Comparison of ENCODE assay signal across 8 cellular contexts in the genomic region with DNA sequence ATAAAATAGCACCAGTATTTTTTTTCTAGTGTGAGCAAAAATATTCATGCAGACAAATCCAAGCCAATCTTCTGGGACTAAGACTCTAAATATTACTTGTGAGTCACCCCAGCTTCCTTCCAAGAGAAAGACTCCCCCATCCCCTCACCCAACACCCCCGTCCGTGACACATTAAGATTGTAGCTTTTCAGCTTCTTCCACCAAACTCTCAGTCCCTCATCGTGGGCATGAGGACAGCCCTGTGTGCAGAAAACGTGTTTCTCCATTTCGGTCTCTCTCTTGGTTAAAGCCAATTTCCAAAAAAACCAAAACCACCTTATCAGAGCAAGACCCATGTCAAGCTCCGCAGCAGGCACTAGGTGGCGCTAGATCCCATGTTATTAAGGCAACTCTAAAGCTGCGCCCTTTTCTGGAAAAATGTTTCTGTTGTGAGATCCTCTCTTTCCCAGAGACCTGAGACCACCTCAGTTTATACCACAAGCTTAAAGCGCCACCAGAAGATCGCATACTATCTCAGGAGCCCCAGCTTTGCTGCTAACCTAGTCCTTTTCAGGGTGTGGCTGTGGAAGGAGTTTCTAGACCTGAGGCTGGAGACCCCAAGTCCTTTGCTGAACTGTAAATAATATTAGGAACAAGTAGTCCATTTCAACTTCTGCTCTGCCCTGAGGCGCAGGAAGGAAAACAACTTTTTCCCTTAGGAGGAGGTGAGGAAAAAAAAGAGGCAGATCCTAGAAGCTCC.
DNase-seq lines count a peak whose midpoint lies in the region; ATAC-seq and TF ChIP-seq lines count a peak whose summit lies in the region.

No MANE protein-coding gene starts in this region.

- no peak overlapping the region for H3K27ac ChIP-seq in MM.1S (ENCODE audit: low read length)
- peak overlapping the region; percentile 63 for H3K27ac ChIP-seq in foreskin keratinocyte

- H3F3A ChIP-seq in MM.1S (ENCODE audit: insufficient read depth, low read length) = peaks cover 4% of the 10 kb centered on the region

- no peaks in the 10 kb centered on the region for H3K27me3 Mint-ChIP-seq in neural crest cell (ENCODE audit: low read depth)

- H3K4me1 ChIP-seq in MM.1S (ENCODE audit: low read length) (peaks cover 41% of the 10 kb centered on the region), foreskin keratinocyte (peaks cover 6% of the 10 kb centered on the region)

- H3K36me3 Mint-ChIP-seq in neural crest cell (ENCODE audit: low read depth) = no peaks in the 10 kb centered on the region

- ATAC-seq in foreskin keratinocyte (peak; percentile 70), GM19452 (IDR thresholded peaks at IDR 0.05; ENCODE audit: unreplicated experiment) (no peak)
- ATAC-seq in stimulated activated naive CD8-positive, alpha-beta T cell treated with anti-CD3 and anti-CD28 coated beads, Interleukin-15, Interleukin-2, amounts not matched to agents 100 U/mL and 50 U/mL, for 24 hours = peak; percentile 8

- no peaks in the 10 kb centered on the region for H3K9me3 Mint-ChIP-seq in neural crest cell

- peak overlapping the region; percentile 54 for H3K27ac Mint-ChIP-seq in neural crest cell (ENCODE audit: unreplicated experiment)

- H3K27me3 ChIP-seq in MM.1S (replicated peaks; ENCODE audit: insufficient read depth, low read length) (no peaks in the 10 kb centered on the region), foreskin keratinocyte (no peaks in the 10 kb centered on the region)

- H2AFZ ChIP-seq in MM.1S (ENCODE audit: low read length) = peak overlapping the region; percentile 47; the same call in 1 of the 2 replicates

- no peaks in the 10 kb centered on the region for H3K79me2 ChIP-seq in MM.1S (ENCODE audit: low read length)

- no peaks in the 10 kb centered on the region for H4K20me1 ChIP-seq in MM.1S (ENCODE audit: insufficient read depth, low read length)

- no peak overlapping the region for H3K4me3 ChIP-seq in MM.1S (ENCODE audit: low read length)

- peak overlapping the region; percentile 27; the same call in 1 of the 2 replicates for H3K4me2 ChIP-seq in MM.1S (ENCODE audit: low read depth, low read length)

- H3K9me2 ChIP-seq in MM.1S (replicated peaks; ENCODE audit: insufficient read depth, low read length) = no peaks in the 10 kb centered on the region

- no peaks in the 10 kb centered on the region for H3K36me3 ChIP-seq in MM.1S (replicated peaks; ENCODE audit: insufficient read depth, low read length)

- peak overlapping the region; percentile 4 for H3K4me3 Mint-ChIP-seq in neural crest cell

- H3K9ac ChIP-seq in MM.1S (ENCODE audit: low read length) = no peak overlapping the region

- H3K9me3 ChIP-seq in MM.1S (replicated peaks; ENCODE audit: insufficient read depth, low read length) = no peaks in the 10 kb centered on the region

- DNase-seq in DMS153 treated with DMSO at 0.1 percent for 48 hours (lab: John Stamatoyannopoulos, UW; ENCODE audit: unreplicated experiment) (peak; percentile 89), MM.1S (peak; percentile 78), SHP77 treated with DMSO at 0.1 percent for 48 hours (lab: John Stamatoyannopoulos, UW) (peak; percentile 70), foreskin keratinocyte (peak in 1 of 2 donors; percentile 71), neural crest cell (ENCODE audit: low read depth, low spot score) (peak; percentile 92)
- DNase-seq in activated effector memory CD4-positive, alpha-beta T cell treated with anti-CD3 and anti-CD28 coated beads, Interleukin-2, amount 50 U/mL, for 16 hours = peak; percentile 90
- DNase-seq in stimulated activated naive CD8-positive, alpha-beta T cell treated with anti-CD3 and anti-CD28 coated beads, Interleukin-15, Interleukin-2, amounts not matched to agents 100 U/mL and 50 U/mL, for 24 hours = peak; percentile 83

- TF ChIP-seq CTCF in MM.1S (IDR thresholded peaks at IDR 0.05; ENCODE audit: low read length) (peak; percentile 93), foreskin keratinocyte (conservative IDR thresholded peaks at IDR 0.05) (peak; percentile 98), neural crest cell (conservative IDR thresholded peaks at IDR 0.05) (peak; percentile 97)

- H3K4me1 Mint-ChIP-seq in neural crest cell = peaks cover 35% of the 10 kb centered on the region
